11 cellular contexts compared by ENCODE assay signal in the genomic region with DNA sequence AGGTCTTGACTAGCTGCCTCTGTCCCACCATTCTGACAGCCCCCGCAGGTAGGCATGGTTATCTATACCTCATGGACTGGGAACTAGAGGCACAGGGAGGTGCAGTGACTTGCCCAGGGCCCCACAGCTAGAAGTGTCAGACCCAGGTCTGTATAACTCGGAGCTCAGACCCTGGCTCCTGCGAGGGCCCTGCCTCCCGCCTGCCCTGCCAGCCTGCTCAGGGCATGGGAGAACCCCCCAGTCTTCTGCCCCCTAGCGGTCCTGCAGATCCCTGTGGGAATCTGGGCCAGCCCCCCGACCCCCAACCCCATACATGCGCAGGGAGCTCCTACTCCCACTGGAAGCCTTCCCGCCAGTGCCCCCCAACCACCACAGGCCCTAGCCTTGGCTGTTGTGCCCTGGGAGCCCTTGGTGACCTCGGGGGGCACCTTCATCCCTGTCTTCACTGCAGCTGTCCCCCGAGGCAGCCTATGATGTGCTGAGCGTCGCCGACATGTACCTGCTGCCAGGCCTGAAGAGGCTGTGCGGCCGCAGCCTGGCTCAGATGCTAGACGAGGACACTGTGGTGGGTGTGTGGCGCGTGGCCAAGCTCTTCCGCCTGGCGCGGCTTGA. TPM values are rescaled to one million over a fixed set of nuclear protein-coding genes. Genes with fewer than 3 reads are reported as not detected.
A peak's percentile ranks its signal among the peaks of the same experiment; 100 is the strongest.
DNase-seq lines count a peak whose midpoint lies in the region; ATAC-seq, FAIRE-seq and TF ChIP-seq lines count a peak whose summit lies in the region.
"Had no signal": no experiment of that assay in that cellular context is flagged by ENCODE, and none has a peak within 500 bp of the region (broad histone marks: within the 10 kb centered on the region; RNA-seq: fewer than 3 reads in every experiment).

No MANE protein-coding gene starts in this region.

- H3K27me3 ChIP-seq in HepG2 (ENCODE audit: control insufficient read depth in 1 of 2, insufficient read depth in 2 of 2, low read length in 2 of 2) (no peaks in the 10 kb centered on the region; a peak in 1 of 5 replicates), testis (no peaks in the 10 kb centered on the region), mammary epithelial cell (ENCODE audit: insufficient read depth, low read length) (no peaks in the 10 kb centered on the region)

- FAIRE-seq in HepG2 (lab: Jason Lieb, UNC), result no peak

- POLR2A ChIA-PET in HepG2 (lab: Yijun Ruan, JAX), result no interaction called here

- H2AFZ ChIP-seq in HepG2 (ENCODE audit: low read length) (no peak overlapping the region), mammary epithelial cell (ENCODE audit: low read depth, low read length) (no peak overlapping the region)

- 65% methylated on average over 15 of the region's 21 CpGs for WGBS in HepG2 (ENCODE audit: low lambda C conversion rate)
- 85% methylated on average over 11 to 21 of the region's 21 CpGs for WGBS in testis, 2 donors
- 84% methylated on average over 10 of the region's 21 CpGs for WGBS in mammary epithelial cell (ENCODE audit: low coverage, missing lambda C conversion rate)

- peak; percentile 32 for ATAC-seq in HepG2
- ATAC-seq in GM21737 (IDR thresholded peaks at IDR 0.05; ENCODE audit: unreplicated experiment), result no peak
- ATAC-seq: PC-3 had no signal

- TF ChIP-seq RAD21 in HepG2 (CRISPR knock-in tag; IDR thresholded peaks at IDR 0.05), result no peak

- no peaks in the 10 kb centered on the region for H3K4me1 ChIP-seq in HepG2 (ENCODE audit: insufficient read depth, low read length)
- H3K4me1 ChIP-seq in testis, result no peaks in the 10 kb centered on the region
- H3K4me1 ChIP-seq in mammary epithelial cell (ENCODE audit: insufficient read depth, low read length), result peaks cover 12% of the 10 kb centered on the region

- BruUV-seq in HepG2 (replicated peaks; lab: Mats Ljungman, UMichigan) (no TSS peak), mammary epithelial cell (replicated peaks; lab: Mats Ljungman, UMichigan) (no TSS peak)

- TF ChIP-seq EP300 in HepG2 (IDR thresholded peaks at IDR 0.05; ENCODE audit: low read depth in 2 of 2, low read length in 2 of 2) (no peak), HepG2 (CRISPR knock-in tag; IDR thresholded peaks at IDR 0.05; ENCODE audit: borderline replicate concordance) (no peak)

- H3K79me2 ChIP-seq in HepG2 (ENCODE audit: insufficient read depth, low read length), result no peaks in the 10 kb centered on the region
- no peaks in the 10 kb centered on the region for H3K79me2 ChIP-seq in mammary epithelial cell (ENCODE audit: insufficient read depth, low read length)

- TF ChIP-seq CTCF in astrocyte of the spinal cord (IDR thresholded peaks at IDR 0.05; ENCODE audit: low read depth, low read length) (peak; percentile 10), HepG2 (CRISPR knock-in tag; IDR thresholded peaks at IDR 0.05) (peak; percentile 36), testis (IDR thresholded peaks at IDR 0.05) (no peak), coronary artery (IDR thresholded peaks at IDR 0.05) (no peak), mammary epithelial cell (conservative IDR thresholded peaks at IDR 0.05 in 1 of 2, IDR thresholded peaks at IDR 0.05 in 1 of 2; ENCODE audit: extremely low read depth in 1 of 2, insufficient read depth in 1 of 2, low read depth in 1 of 2, low read length in 2 of 2) (no peak)

- H3K9ac ChIP-seq in HepG2 (ENCODE audit: insufficient read depth, low read depth, low read length) (no peak overlapping the region), mammary epithelial cell (ENCODE audit: insufficient read depth, low read length) (no peak overlapping the region)

- H3K36me3 ChIP-seq in HepG2 (replicated peaks in 1 of 2; ENCODE audit: control insufficient read depth in 1 of 2, insufficient read depth in 2 of 2, low read length in 2 of 2) (no peaks in the 10 kb centered on the region), testis (ENCODE audit: low read depth, missing control alignments) (no peaks in the 10 kb centered on the region), mammary epithelial cell (ENCODE audit: insufficient read depth, low read length) (no peaks in the 10 kb centered on the region)

- intact Hi-C loops in HepG2 (cut with micrococcal nuclease; ENCODE audit: unreplicated experiment), result no loop called here
- intact Hi-C loops in testis (cut with DNase I; ENCODE audit: low total_unique reads), result no loop called here
- intact Hi-C loops in mammary epithelial cell (cut with micrococcal nuclease), result no loop called here

- no peaks in the 10 kb centered on the region for H3K9me3 ChIP-seq in HepG2 (ENCODE audit: low read length)
- no peaks in the 10 kb centered on the region for H3K9me3 ChIP-seq in testis
- no peaks in the 10 kb centered on the region for H3K9me3 ChIP-seq in mammary epithelial cell (replicated peaks; ENCODE audit: insufficient read depth, low read length)

- peak; percentile 12 to 15 for DNase-seq in activated T-cell treated with anti-CD3 and anti-CD28 coated beads, Interleukin-2, amount 50 U/mL, for 48 hours
- DNase-seq in activated T-cell treated with anti-CD3 and anti-CD28 coated beads for 4 hours, result no peak
- no peak for DNase-seq in astrocyte of the spinal cord (ENCODE audit: low read depth, low spot score)
- no peak for DNase-seq in HepG2 (ENCODE audit: low spot score)
- peak; percentile 12 for DNase-seq in testis
- DNase-seq in coronary artery (ENCODE audit: low spot score), result no peak
- DNase-seq in mammary epithelial cell, result no peak
- DNase-seq: DMS53, mesenchymal stem cell, PC-3 had no signal

- H4K20me1 ChIP-seq in HepG2 (ENCODE audit: insufficient read depth, low read length) (no peaks in the 10 kb centered on the region), mammary epithelial cell (ENCODE audit: insufficient read depth, low read length) (no peaks in the 10 kb centered on the region)

- H3K4me3 ChIP-seq in astrocyte of the spinal cord (ENCODE audit: low read depth, low read length), result no peak overlapping the region
- no peak overlapping the region for H3K4me3 ChIP-seq in HepG2 (replicated peaks in 1 of 3; ENCODE audit: insufficient read depth in 1 of 3, low read depth in 2 of 3, low read length in 3 of 3)
- no peak overlapping the region for H3K4me3 ChIP-seq in testis
- H3K4me3 ChIP-seq in coronary artery, result no peak overlapping the region
- H3K4me3 ChIP-seq in mammary epithelial cell (replicated peaks in 1 of 3; ENCODE audit: insufficient read depth in 1 of 3, low read depth in 2 of 3, low read length in 3 of 3), result no peak overlapping the region

- no peak overlapping the region for H3K27ac ChIP-seq in HepG2 (ENCODE audit: extremely low read length, insufficient read depth, low read length)
- H3K27ac ChIP-seq in testis, result no peak overlapping the region
- no peak overlapping the region for H3K27ac ChIP-seq in coronary artery
- H3K27ac ChIP-seq in mammary epithelial cell (ENCODE audit: insufficient read depth, low read depth, low read length), result no peak overlapping the region

- H3K4me2 ChIP-seq in HepG2 (ENCODE audit: low read depth, low read length) (no peak overlapping the region), mammary epithelial cell (ENCODE audit: insufficient read depth, low read depth, low read length) (no peak overlapping the region)

- in situ Hi-C loops in astrocyte of the spinal cord (cut with HindIII; ENCODE audit: low sequenced_read_pairs), result no loop called here
- in situ Hi-C loops in HepG2 (cut with HindIII; ENCODE audit: extremely low pct_ligation_motif_present, low pct_unique_long_range_greater_than_20kb), result loop anchor here (10.0 kb wide), 1 partner anchor 285 kb away; no protein-coding TSS in a partner anchor
- in situ Hi-C loops in mammary epithelial cell (cut with MboI; ENCODE audit: low sequenced_read_pairs in 2 of 2), result loop anchor here in 1 of 2 donors (25.0 kb wide), 1 partner anchor 283 kb away; no protein-coding TSS in a partner anchor

- CTCF ChIA-PET in HepG2 (lab: Yijun Ruan, JAX; ENCODE audit: low intra/inter-chr PET ratio, low total read pairs) (no interaction called here), mammary epithelial cell (lab: Charles Lee; ENCODE audit: low non-redundant PET) (no interaction called here)

- dilution Hi-C loops in mammary epithelial cell (cut with HindIII; ENCODE audit: low sequenced_read_pairs), result no loop called here

- no peak for TF ChIP-seq POLR2A in HepG2 (IDR thresholded peaks at IDR 0.05; ENCODE audit: insufficient read depth in 1 of 2, low read depth in 2 of 2, low read length in 2 of 2)
- TF ChIP-seq POLR2A in testis (IDR thresholded peaks at IDR 0.05), result no peak

RNA-seq across cellular contexts. Expression of gene ABTB1, which starts 6.9 kb away (rescaled TPM):
- total RNA-seq in HepG2 (2016; rRNA removed; fragmentation: Illumina TruSeq; extraction: Trizol) (0.24 and 0.42 TPM in 2 replicates), testis (10 to 100 TPM; 28.7 to 39.1 TPM), mammary epithelial cell (10 to 100 TPM in 1 of 2 donors, 1 to 10 TPM in 1; 4.3 to 14.7 TPM)
- total RNA-seq in HepG2 (2016; cell fraction: cytosol; rRNA removed; fragmentation: Illumina TruSeq; extraction: Trizol; ENCODE audit: low read depth), result 0.09 and 0.30 TPM in 2 replicates
- total RNA-seq in HepG2 (2016; cell fraction: insoluble cytoplasmic fraction; rRNA removed; fragmentation: Illumina TruSeq; extraction: Trizol), result 0.13 and 0.30 TPM in 2 replicates
- total RNA-seq in HepG2 (2016; cell fraction: membrane; rRNA removed; fragmentation: Illumina TruSeq; extraction: Trizol), result 0.56 and 0.72 TPM in 2 replicates
- total RNA-seq in HepG2 (2016; cell fraction: nucleus; rRNA removed; fragmentation: Illumina TruSeq; extraction: Trizol), result 1.0 and 2.3 TPM in 2 replicates
- polyA plus RNA-seq in HepG2 (2011; rRNA removed) (14.5 and 17.9 TPM in 2 replicates), testis (ENCODE audit: insufficient read depth, low read depth, low replicate concordance) (16.7 TPM), mammary epithelial cell (13.3 TPM)
- polyA plus RNA-seq in HepG2 (2011; cell fraction: cytosol; rRNA removed), result 12.3 and 15.2 TPM in 2 replicates
- 97.1 and 99.3 TPM in 2 replicates for polyA plus RNA-seq in HepG2 (2011; cell fraction: nucleus; rRNA removed)
- polyA plus RNA-seq in HepG2 (2012), result 7.0 and 10.3 TPM in 2 replicates
- 0.44 and 0.71 TPM in 2 replicates for polyA plus RNA-seq in HepG2 (2016; cell fraction: cytosol; fragmentation: Illumina TruSeq; extraction: Trizol; ENCODE audit: low read depth)
- 0.98 and 1.0 TPM in 2 replicates for polyA plus RNA-seq in HepG2 (2016; cell fraction: insoluble cytoplasmic fraction; fragmentation: Illumina TruSeq; extraction: Trizol; ENCODE audit: low read depth)
- 0.39 and 0.88 TPM in 2 replicates for polyA plus RNA-seq in HepG2 (2016; cell fraction: membrane; fragmentation: Illumina TruSeq; extraction: Trizol; ENCODE audit: low read depth)
- 2.9 and 3.4 TPM in 2 replicates for polyA plus RNA-seq in HepG2 (2016; cell fraction: nucleus; fragmentation: Illumina TruSeq; extraction: Trizol; ENCODE audit: insufficient read depth, low read depth)
- 33.1 and 57.2 TPM in 2 replicates for polyA minus RNA-seq in HepG2 (2011; rRNA and poly(A)+ RNA removed; ENCODE audit: low replicate concordance)
- polyA minus RNA-seq in HepG2 (2011; cell fraction: cytosol; rRNA and poly(A)+ RNA removed), result 6.9 and 10.2 TPM in 2 replicates
- polyA minus RNA-seq in HepG2 (2011; cell fraction: nucleus; rRNA and poly(A)+ RNA removed), result 15.7 and 18.6 TPM in 2 replicates
- polyA minus RNA-seq in mammary epithelial cell, result 5.9 TPM

RNA-seq across cellular contexts. Expression of gene PODXL2, which starts 50.7 kb away (rescaled TPM):
- 13.5 and 25.1 TPM in 2 replicates for total RNA-seq in HepG2 (2016; rRNA removed; fragmentation: Illumina TruSeq; extraction: Trizol)
- total RNA-seq in HepG2 (2016; cell fraction: cytosol; rRNA removed; fragmentation: Illumina TruSeq; extraction: Trizol; ENCODE audit: low read depth), result 11.1 and 12.1 TPM in 2 replicates
- 12.9 and 25.2 TPM in 2 replicates for total RNA-seq in HepG2 (2016; cell fraction: insoluble cytoplasmic fraction; rRNA removed; fragmentation: Illumina TruSeq; extraction: Trizol)
- 17.4 and 19.2 TPM in 2 replicates for total RNA-seq in HepG2 (2016; cell fraction: membrane; rRNA removed; fragmentation: Illumina TruSeq; extraction: Trizol)
- 22.7 and 24.9 TPM in 2 replicates for total RNA-seq in HepG2 (2016; cell fraction: nucleus; rRNA removed; fragmentation: Illumina TruSeq; extraction: Trizol)
- polyA plus RNA-seq in HepG2 (2011; rRNA removed), result 20.4 and 31.7 TPM in 2 replicates
- polyA plus RNA-seq in HepG2 (2011; cell fraction: cytosol; rRNA removed), result 24.7 and 33.2 TPM in 2 replicates
- 25.3 and 29.3 TPM in 2 replicates for polyA plus RNA-seq in HepG2 (2011; cell fraction: nucleus; rRNA removed)
- 12.3 and 15.4 TPM in 2 replicates for polyA plus RNA-seq in HepG2 (2012)
- polyA plus RNA-seq in HepG2 (2016; cell fraction: cytosol; fragmentation: Illumina TruSeq; extraction: Trizol; ENCODE audit: low read depth), result 13.5 and 14.7 TPM in 2 replicates
- 12.3 and 15.0 TPM in 2 replicates for polyA plus RNA-seq in HepG2 (2016; cell fraction: insoluble cytoplasmic fraction; fragmentation: Illumina TruSeq; extraction: Trizol; ENCODE audit: low read depth)
- 18.5 and 19.8 TPM in 2 replicates for polyA plus RNA-seq in HepG2 (2016; cell fraction: membrane; fragmentation: Illumina TruSeq; extraction: Trizol; ENCODE audit: low read depth)
- polyA plus RNA-seq in HepG2 (2016; cell fraction: nucleus; fragmentation: Illumina TruSeq; extraction: Trizol; ENCODE audit: insufficient read depth, low read depth), result 39.4 and 41.1 TPM in 2 replicates
- polyA minus RNA-seq in HepG2 (2011; rRNA and poly(A)+ RNA removed; ENCODE audit: low replicate concordance), result 19.7 and 24.8 TPM in 2 replicates
- polyA minus RNA-seq in HepG2 (2011; cell fraction: cytosol; rRNA and poly(A)+ RNA removed), result 10.5 and 11.6 TPM in 2 replicates
- 5.3 and 7.3 TPM in 2 replicates for polyA minus RNA-seq in HepG2 (2011; cell fraction: nucleus; rRNA and poly(A)+ RNA removed)
- 10 to 100 TPM; 71.9 to 88.8 TPM for total RNA-seq in testis
- polyA plus RNA-seq in testis (ENCODE audit: insufficient read depth, low read depth, low replicate concordance), result 51.3 TPM
- total RNA-seq in mammary epithelial cell, result 1 to 10 TPM; 1.5 to 4.3 TPM
- 0.11 TPM for polyA plus RNA-seq in mammary epithelial cell
- not detected for polyA minus RNA-seq in mammary epithelial cell

Comparison
In these comparisons a context has a peak if more than half of its experiments do, and no peak if none do; other contexts are left out.
1. DNase-seq: peak in activated T-cell treated with anti-CD3 and anti-CD28 coated beads, Interleukin-2, amount 50 U/mL, for 48 hours (2 of 2) and testis (single experiment); none in activated T-cell treated with anti-CD3 and anti-CD28 coated beads for 4 hours (single experiment), astrocyte of the spinal cord (single experiment), HepG2 (single experiment), coronary artery (single experiment) and mammary epithelial cell (single experiment).
2. CTCF ChIP-seq: peak in astrocyte of the spinal cord (single experiment) and HepG2 (single experiment); none in testis (0 of 3), coronary artery (single experiment) and mammary epithelial cell (0 of 2).